In the genomic region with DNA sequence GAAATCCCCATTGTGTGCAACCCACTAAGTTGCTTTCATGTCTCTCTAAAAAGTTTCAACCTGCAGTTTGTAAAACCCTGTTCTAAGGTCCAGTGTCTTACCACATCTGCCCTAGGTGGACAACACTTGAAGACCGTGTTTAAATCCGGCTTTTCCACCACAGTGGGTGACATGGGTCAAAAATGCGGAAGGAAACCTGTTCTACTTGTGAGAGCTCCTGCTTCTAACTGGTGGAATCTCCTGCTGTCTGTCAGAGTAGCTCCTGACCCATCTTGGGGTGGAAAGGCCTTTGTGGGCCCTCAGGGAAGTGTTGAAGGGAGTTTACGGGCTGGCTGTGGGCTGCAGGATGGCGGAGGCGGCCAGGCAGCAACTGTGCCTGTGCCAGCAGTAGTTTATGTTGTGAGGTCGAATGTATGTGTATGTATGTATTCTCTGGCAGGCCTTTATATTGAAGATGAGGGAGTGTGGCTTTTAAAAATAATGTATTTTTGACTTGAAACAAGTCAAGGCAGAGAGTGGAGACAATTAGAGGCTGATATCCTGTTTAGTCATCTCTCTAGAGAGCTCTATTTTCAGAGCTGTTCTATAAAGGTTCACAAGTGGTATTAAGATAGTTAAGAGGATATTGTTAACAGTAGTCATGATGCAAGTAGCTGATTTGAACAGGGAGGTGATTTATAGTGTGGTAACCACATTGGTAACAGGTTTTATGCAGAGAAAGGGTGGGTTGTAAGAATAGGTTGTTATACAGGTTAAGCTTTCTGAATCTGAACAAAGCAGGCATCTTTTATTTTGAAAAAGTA, we compare ENCODE assay signal across 8 cellular contexts.
A peak's percentile ranks its signal among the peaks of the same experiment; 100 is the strongest.
DNase-seq lines count a peak whose midpoint lies in the region; ATAC-seq and TF ChIP-seq lines count a peak whose summit lies in the region.

No MANE protein-coding gene starts in this region.

- H3K27ac Mint-ChIP-seq in Caco-2 (ENCODE audit: unreplicated experiment), result no peak overlapping the region
- no peak overlapping the region for H3K27ac Mint-ChIP-seq in T-cell
- H3K27ac Mint-ChIP-seq in stimulated activated naive B cell treated with anti-CD40 and anti-IgM and Interleukin-4, amounts not matched to agents 10 μg/mL and 1 μg/mL and 100 μg/mL, for 72 hours, result peak overlapping the region; percentile 88

- peaks cover 8% of the 10 kb centered on the region for H3K4me1 Mint-ChIP-seq in Caco-2 (ENCODE audit: low read depth, unreplicated experiment)
- H3K4me1 Mint-ChIP-seq in T-cell, result no peaks in the 10 kb centered on the region
- H3K4me1 Mint-ChIP-seq in stimulated activated naive B cell treated with anti-CD40 and anti-IgM and Interleukin-4, amounts not matched to agents 10 μg/mL and 1 μg/mL and 100 μg/mL, for 72 hours, result peaks cover 0 to 10% of the 10 kb centered on the region in 2 donors

- H3K4me3 ChIP-seq in Caco-2 (ENCODE audit: low read depth, low read length), result no peak overlapping the region
- no peak overlapping the region for H3K4me3 ChIP-seq in fibroblast of mammary gland (ENCODE audit: control insufficient read depth, low read depth, low read length)

- H3K36me3 ChIP-seq in Caco-2 (ENCODE audit: control insufficient read depth, insufficient read depth, low read length), result no peaks in the 10 kb centered on the region

- H3K27me3 Mint-ChIP-seq in Caco-2 (ENCODE audit: insufficient read depth, unreplicated experiment) (no peaks in the 10 kb centered on the region), T-cell (no peaks in the 10 kb centered on the region)
- peaks cover 0 to 6% of the 10 kb centered on the region in 2 donors for H3K27me3 Mint-ChIP-seq in stimulated activated naive B cell treated with anti-CD40 and anti-IgM and Interleukin-4, amounts not matched to agents 10 μg/mL and 1 μg/mL and 100 μg/mL, for 72 hours

- no peaks in the 10 kb centered on the region for H3K27me3 ChIP-seq in Caco-2 (replicated peaks; ENCODE audit: control insufficient read depth, insufficient read depth, low read length)

- H3K4me3 Mint-ChIP-seq in Caco-2 (ENCODE audit: unreplicated experiment) (no peak overlapping the region), T-cell (peak overlapping the region in 1 of 3 donors; percentile 62)
- H3K4me3 Mint-ChIP-seq in stimulated activated naive B cell treated with anti-CD40 and anti-IgM and Interleukin-4, amounts not matched to agents 10 μg/mL and 1 μg/mL and 100 μg/mL, for 72 hours, result peak overlapping the region; percentile 42 to 54

- DNase-seq in Caco-2 (peak; percentile 33 to 49), T-cell (peak in 6 of 34 experiments; percentile 14 to 44 (median 29)), fibroblast of mammary gland (ENCODE audit: low read depth) (peak; percentile 77), NCI-H748 treated with DMSO at 0.1 percent for 48 hours (lab: John Stamatoyannopoulos, UW) (no peak), erythroblast (lab: John Stamatoyannopoulos, UW) (no peak)
- peak; percentile 20 for DNase-seq in stimulated activated naive B cell treated with anti-CD40 and anti-IgM and Interleukin-4, amounts not matched to agents 10 μg/mL and 1 μg/mL and 100 μg/mL, for 72 hours

- peaks cover 18% of the 10 kb centered on the region for H3K4me1 ChIP-seq in Caco-2

- ATAC-seq in GM19328 (IDR thresholded peaks at IDR 0.05; ENCODE audit: unreplicated experiment) (peak; percentile 74), HG03432 (IDR thresholded peaks at IDR 0.05; ENCODE audit: unreplicated experiment) (peak; percentile 87), T-cell (replicated peaks in 1 of 4) (peak; percentile 72 to 76 (median 73))
- peak; percentile 85 to 88 for ATAC-seq in stimulated activated naive B cell treated with anti-CD40 and anti-IgM and Interleukin-4, amounts not matched to agents 10 μg/mL and 1 μg/mL and 100 μg/mL, for 72 hours (replicated peaks)

- no peak for TF ChIP-seq POLR2A in erythroblast (IDR thresholded peaks at IDR 0.05; ENCODE audit: low read length)

- no peak for TF ChIP-seq CTCF in Caco-2 (IDR thresholded peaks at IDR 0.05; ENCODE audit: insufficient read depth in 1 of 2, low read depth in 1 of 2, low read length in 1 of 2, severe bottlenecking in 1 of 2, unreplicated experiment in 1 of 2)
- TF ChIP-seq CTCF in fibroblast of mammary gland (conservative IDR thresholded peaks at IDR 0.05; ENCODE audit: control insufficient read depth, insufficient read depth, low read depth, low read length), result no peak

- H3K9me3 ChIP-seq in Caco-2, result no peaks in the 10 kb centered on the region

- BruUV-seq in Caco-2 (replicated peaks; lab: Mats Ljungman, UMichigan), result no TSS peak

- intact Hi-C loops in Caco-2 (cut with micrococcal nuclease; ENCODE audit: unreplicated experiment), result loop anchor here (5.0 kb wide), 2 partner anchors 49 to 66 kb away; a partner anchor contains a TSS

- H3K9me3 Mint-ChIP-seq in Caco-2 (ENCODE audit: unreplicated experiment), result no peaks in the 10 kb centered on the region
- H3K9me3 Mint-ChIP-seq in T-cell, result no peaks in the 10 kb centered on the region
- no peaks in the 10 kb centered on the region for H3K9me3 Mint-ChIP-seq in stimulated activated naive B cell treated with anti-CD40 and anti-IgM and Interleukin-4, amounts not matched to agents 10 μg/mL and 1 μg/mL and 100 μg/mL, for 72 hours

- H3K36me3 Mint-ChIP-seq in Caco-2 (ENCODE audit: insufficient read depth, unreplicated experiment), result no peaks in the 10 kb centered on the region
- peaks cover 13% of the 10 kb centered on the region for H3K36me3 Mint-ChIP-seq in T-cell
- H3K36me3 Mint-ChIP-seq in stimulated activated naive B cell treated with anti-CD40 and anti-IgM and Interleukin-4, amounts not matched to agents 10 μg/mL and 1 μg/mL and 100 μg/mL, for 72 hours, result no peaks in the 10 kb centered on the region

- CTCF ChIA-PET in Caco-2 (lab: Charles Lee) (interaction anchor here (0.6 kb wide), 1 partner anchor 375 kb away, joined by 4 read pairs; no protein-coding TSS in a partner anchor), T-cell (lab: Charles Lee) (interaction anchor here (0.6 to 1.9 kb wide), 17 partner anchors 10 to 355 kb away, joined by 3 to 9 read pairs (median 4); no protein-coding TSS in a partner anchor)

- POLR2A ChIA-PET in Caco-2 (lab: Charles Lee), result no interaction called here
- POLR2A ChIA-PET in T-cell (lab: Charles Lee), result interaction anchor here (0.6 to 1.7 kb wide), 12 partner anchors 15 to 67 kb away, joined by 3 to 9 read pairs (median 4); a partner anchor contains a TSS

Comparison
In these comparisons a context has a peak if more than half of its experiments do, and no peak if none do; other contexts are left out.
1. DNase-seq: peak in Caco-2 (2 of 2), fibroblast of mammary gland (single experiment) and stimulated activated naive B cell treated with anti-CD40 and anti-IgM and Interleukin-4, amounts not matched to agents 10 μg/mL and 1 μg/mL and 100 μg/mL, for 72 hours (single experiment); none in NCI-H748 treated with DMSO at 0.1 percent for 48 hours (single experiment) and erythroblast (0 of 2).
2. Peak in every context shown above with its lines, with median percentiles within 50 percentile points of each other: ATAC-seq.